28 cellular contexts compared by ENCODE assay signal in genomic region chr2:120319686-120320317, GRCh38. TPM values are rescaled to one million over a fixed set of nuclear protein-coding genes. Genes with fewer than 3 reads are reported as not detected.
A peak's percentile ranks its signal among the peaks of the same experiment; 100 is the strongest.
DNase-seq lines count a peak whose midpoint lies in the region; ATAC-seq and TF ChIP-seq lines count a peak whose summit lies in the region.
"Had no signal": no experiment of that assay in that cellular context is flagged by ENCODE, and none has a peak within 500 bp of the region (broad histone marks: within the 10 kb centered on the region; RNA-seq: fewer than 3 reads in every experiment).

No MANE protein-coding gene starts in this region.

- peaks cover 3% of the 10 kb centered on the region for H3K4me1 Mint-ChIP-seq in chondrocyte (ENCODE audit: low read depth)
- H3K4me1 Mint-ChIP-seq: B cell had no signal

- peaks cover 6% of the 10 kb centered on the region for H3K4me1 ChIP-seq in RWPE2 (ENCODE audit: insufficient read depth, poor library complexity, severe bottlenecking)
- peaks cover 15% of the 10 kb centered on the region for H3K4me1 ChIP-seq in lower lobe of right lung
- peaks cover 37% of the 10 kb centered on the region for H3K4me1 ChIP-seq in suprapubic skin

- ATAC-seq in RWPE2 (ENCODE audit: low read depth) (no peak), lower lobe of right lung (no peak), HG03159 (IDR thresholded peaks at IDR 0.05; ENCODE audit: unreplicated experiment) (no peak), GM21367 (IDR thresholded peaks at IDR 0.05; ENCODE audit: unreplicated experiment) (no peak), GM19324 (IDR thresholded peaks at IDR 0.05; ENCODE audit: low FRiP score, unreplicated experiment) (no peak)
- ATAC-seq: CD8-positive, alpha-beta T cell; GM12878; Panc1 had no signal

- peaks cover 1% of the 10 kb centered on the region for H3K36me3 Mint-ChIP-seq in chondrocyte (ENCODE audit: low read depth)
- H3K36me3 Mint-ChIP-seq: CD8-positive, alpha-beta T cell; IgD-negative memory B cell had no signal

- peaks cover 22% of the 10 kb centered on the region for H3K27me3 Mint-ChIP-seq in chondrocyte (ENCODE audit: low read depth)

- TF ChIP-seq CTCF in RWPE2 (IDR thresholded peaks at IDR 0.05; ENCODE audit: poor library complexity, severe bottlenecking) (no peak), chondrocyte (IDR thresholded peaks at IDR 0.05) (no peak), lower lobe of right lung (IDR thresholded peaks at IDR 0.05) (no peak), suprapubic skin (IDR thresholded peaks at IDR 0.05) (no peak)

- H3K4me3 ChIP-seq in RWPE2 (ENCODE audit: severe bottlenecking): no peak overlapping the region
- H3K4me3 ChIP-seq in lower lobe of right lung: no peak overlapping the region
- H3K4me3 ChIP-seq in suprapubic skin: no peak overlapping the region
- H3K4me3 ChIP-seq: GM12878, SK-N-MC had no signal

- H3K27me3 ChIP-seq in RWPE2 (ENCODE audit: insufficient read depth, poor library complexity, severe bottlenecking): no peaks in the 10 kb centered on the region
- no peaks in the 10 kb centered on the region for H3K27me3 ChIP-seq in lower lobe of right lung (ENCODE audit: low read depth)
- H3K27me3 ChIP-seq in suprapubic skin: no peaks in the 10 kb centered on the region

- H3K9me3 Mint-ChIP-seq in chondrocyte (ENCODE audit: low read depth): no peaks in the 10 kb centered on the region
- H3K9me3 Mint-ChIP-seq: CD8-positive, alpha-beta T cell had no signal

- H3K9me3 ChIP-seq in RWPE2 (ENCODE audit: severe bottlenecking): no peaks in the 10 kb centered on the region
- H3K9me3 ChIP-seq in lower lobe of right lung: no peaks in the 10 kb centered on the region
- H3K9me3 ChIP-seq in suprapubic skin: no peaks in the 10 kb centered on the region

- intact Hi-C loops in lower lobe of right lung (cut with DNase I): no loop called here

- no peak overlapping the region for H3K27ac Mint-ChIP-seq in chondrocyte (ENCODE audit: unreplicated experiment)
- H3K27ac Mint-ChIP-seq: B cell; CD8-positive, alpha-beta T cell had no signal

- TF ChIP-seq POLR2A in suprapubic skin (IDR thresholded peaks at IDR 0.05): no peak

- H3K4me3 Mint-ChIP-seq in chondrocyte (ENCODE audit: unreplicated experiment): no peak overlapping the region
- H3K4me3 Mint-ChIP-seq: B cell; CD8-positive, alpha-beta T cell; IgD-negative memory B cell had no signal

- TF ChIP-seq EP300 in suprapubic skin (IDR thresholded peaks at IDR 0.05): no peak

- H3K27ac ChIP-seq in RWPE2 (ENCODE audit: poor library complexity, severe bottlenecking): no peak overlapping the region
- no peak overlapping the region for H3K27ac ChIP-seq in lower lobe of right lung
- peak overlapping the region; percentile 74 for H3K27ac ChIP-seq in suprapubic skin
- H3K27ac ChIP-seq: C4-2B, KMS-11, SK-N-MC had no signal

- 64% methylated on average over 16 of the region's 18 CpGs for WGBS in suprapubic skin

- peak; percentile 34 for DNase-seq in RWPE2 (ENCODE audit: low spot score)
- peak; percentile 39 for DNase-seq in chondrocyte (ENCODE audit: low spot score)
- peak; percentile 20 for DNase-seq in lower lobe of right lung
- DNase-seq in suprapubic skin (ENCODE audit: low spot score in 2 of 2): no peak
- DNase-seq: CD8-positive, alpha-beta T cell; DMS 273 treated with DMSO at 0.1 percent for 48 hours; DMS79; EL; GDM1; HCEC 1CT; NCI-H1048; NCI-H1417 treated with DMSO at 0.1 percent for 48 hours; NCI-H187; NCI-H446; NCI-H524 treated with DMSO at 0.1 percent for 48 hours; NCI-H774; SIG-M5; SW 1271 had no signal

- H3K36me3 ChIP-seq in RWPE2 (ENCODE audit: low read depth) (no peaks in the 10 kb centered on the region), lower lobe of right lung (no peaks in the 10 kb centered on the region), suprapubic skin (no peaks in the 10 kb centered on the region)

RNA-seq across cellular contexts. Expression of gene INHBB, which starts 26.1 kb away (rescaled TPM):
- total RNA-seq in chondrocyte: 0.58 to 1.3 TPM (median 0.90 TPM) in 3 replicates
- total RNA-seq in lower lobe of right lung: 5.2 TPM
- total RNA-seq in suprapubic skin: 10 to 100 TPM; 12.1 to 26.1 (median 18.2) TPM
- total RNA-seq: B cell; CD8-positive, alpha-beta T cell had no signal

Comparison
In these comparisons a context has a peak if more than half of its experiments do, and no peak if none do; other contexts are left out.
1. DNase-seq: peak in RWPE2 (single experiment), chondrocyte (single experiment) and lower lobe of right lung (single experiment); none in suprapubic skin (0 of 2).